18 cellular contexts compared by ENCODE assay signal in the genomic region with DNA sequence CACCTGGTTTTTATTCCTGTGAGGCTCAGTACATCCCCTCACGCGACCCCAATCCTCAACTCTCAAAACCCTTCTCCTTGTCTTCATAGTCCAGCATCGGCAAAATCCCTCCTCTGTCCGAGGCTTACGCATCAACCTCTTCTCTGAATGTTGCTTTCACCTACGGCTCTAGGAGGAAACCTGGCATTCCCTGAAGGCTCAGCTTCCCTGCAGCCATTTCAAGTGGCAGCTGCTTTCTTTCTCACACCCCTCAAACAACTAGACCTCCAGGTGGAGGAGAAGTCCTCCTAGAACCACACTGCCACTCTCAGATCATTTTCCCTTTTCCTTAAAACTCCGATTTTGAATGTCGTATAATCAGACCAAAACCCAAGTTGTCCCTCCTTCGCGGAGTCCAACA.
DNase-seq lines count a peak whose midpoint lies in the region; ATAC-seq and TF ChIP-seq lines count a peak whose summit lies in the region.
"Had no signal": no experiment of that assay in that cellular context is flagged by ENCODE, and none has a peak within 500 bp of the region (broad histone marks: within the 10 kb centered on the region; RNA-seq: fewer than 3 reads in every experiment).

No MANE protein-coding gene starts in this region.

- H3K36me3 Mint-ChIP-seq in activated naive CD4-positive, alpha-beta T cell treated with anti-CD3 and anti-CD28 coated beads, Interleukin-2, amount 50 U/mL, for 24 hours = peaks cover 13% of the 10 kb centered on the region
- peaks cover 2% of the 10 kb centered on the region for H3K36me3 Mint-ChIP-seq in T-cell
- peaks cover 8 to 11% of the 10 kb centered on the region in 2 donors for H3K36me3 Mint-ChIP-seq in stimulated activated naive B cell treated with anti-CD40 and anti-IgM and Interleukin-4, amounts not matched to agents 10 μg/mL and 1 μg/mL and 100 μg/mL, for 72 hours

- H3K4me3 Mint-ChIP-seq in activated naive CD4-positive, alpha-beta T cell treated with anti-CD3 and anti-CD28 coated beads, Interleukin-2, amount 50 U/mL, for 24 hours = peak overlapping the region; percentile 38
- no peak overlapping the region for H3K4me3 Mint-ChIP-seq in T-cell
- H3K4me3 Mint-ChIP-seq in stimulated activated naive B cell treated with anti-CD40 and anti-IgM and Interleukin-4, amounts not matched to agents 10 μg/mL and 1 μg/mL and 100 μg/mL, for 72 hours = peak overlapping the region in 1 of 2 donors; percentile 11

- POLR2A ChIA-PET in T-cell (lab: Charles Lee) = no interaction called here

- no peaks in the 10 kb centered on the region for H3K27me3 Mint-ChIP-seq in activated naive CD4-positive, alpha-beta T cell treated with anti-CD3 and anti-CD28 coated beads, Interleukin-2, amount 50 U/mL, for 24 hours
- H3K27me3 Mint-ChIP-seq in T-cell = no peaks in the 10 kb centered on the region
- no peaks in the 10 kb centered on the region for H3K27me3 Mint-ChIP-seq in stimulated activated naive B cell treated with anti-CD40 and anti-IgM and Interleukin-4, amounts not matched to agents 10 μg/mL and 1 μg/mL and 100 μg/mL, for 72 hours

- peak overlapping the region; percentile 11 for H3K27ac ChIP-seq in caudate nucleus (ENCODE audit: low read depth, low read length)
- H3K27ac ChIP-seq: breast epithelium, lower lobe of right lung, tibial nerve had no signal

- DNase-seq in activated naive CD4-positive, alpha-beta T cell treated with Interleukin-2 at 50 U/mL for 16 hours = no peak
- DNase-seq in T-cell = no peak
- DNase-seq in caudate nucleus (lab: John Stamatoyannopoulos, UW) = no peak
- DNase-seq in stimulated activated naive B cell treated with anti-CD40 and anti-IgM and Interleukin-4, amounts not matched to agents 10 μg/mL and 1 μg/mL and 100 μg/mL, for 72 hours = no peak
- no peak for DNase-seq in medulla oblongata (ENCODE audit: extremely low spot score)
- no peak for DNase-seq in erythroblast (lab: John Stamatoyannopoulos, UW)
- DNase-seq in SW480 (ENCODE audit: low spot score) = no peak
- DNase-seq: activated gamma-delta T cell treated with Interleukin-2 at 50 U/mL for 16 hours, esophagus squamous epithelium, GF-D8, GOT3, lower lobe of right lung, NCI-H2081, NCI-H524 treated with DMSO at 0.1 percent for 48 hours, posterior cingulate gyrus had no signal

- peaks cover 57% of the 10 kb centered on the region for H3K4me1 Mint-ChIP-seq in activated naive CD4-positive, alpha-beta T cell treated with anti-CD3 and anti-CD28 coated beads, Interleukin-2, amount 50 U/mL, for 24 hours
- peaks cover 27 to 39% (median 28%) of the 10 kb centered on the region in 3 donors for H3K4me1 Mint-ChIP-seq in T-cell
- H3K4me1 Mint-ChIP-seq in stimulated activated naive B cell treated with anti-CD40 and anti-IgM and Interleukin-4, amounts not matched to agents 10 μg/mL and 1 μg/mL and 100 μg/mL, for 72 hours = peaks cover 39 to 64% of the 10 kb centered on the region in 2 donors

- peak overlapping the region; percentile 88 for H3K27ac Mint-ChIP-seq in activated naive CD4-positive, alpha-beta T cell treated with anti-CD3 and anti-CD28 coated beads, Interleukin-2, amount 50 U/mL, for 24 hours
- H3K27ac Mint-ChIP-seq in T-cell = peak overlapping the region; percentile 17 to 72
- peak overlapping the region; percentile 22 for H3K27ac Mint-ChIP-seq in stimulated activated naive B cell treated with anti-CD40 and anti-IgM and Interleukin-4, amounts not matched to agents 10 μg/mL and 1 μg/mL and 100 μg/mL, for 72 hours

- CTCF ChIA-PET in T-cell (lab: Charles Lee) = no interaction called here

- peaks cover 6% of the 10 kb centered on the region for H3K9me3 Mint-ChIP-seq in activated naive CD4-positive, alpha-beta T cell treated with anti-CD3 and anti-CD28 coated beads, Interleukin-2, amount 50 U/mL, for 24 hours
- no peaks in the 10 kb centered on the region for H3K9me3 Mint-ChIP-seq in T-cell
- peaks cover 0 to 2% of the 10 kb centered on the region in 2 donors for H3K9me3 Mint-ChIP-seq in stimulated activated naive B cell treated with anti-CD40 and anti-IgM and Interleukin-4, amounts not matched to agents 10 μg/mL and 1 μg/mL and 100 μg/mL, for 72 hours

- no peak for ATAC-seq in T-cell (replicated peaks in 1 of 4)
- no peak for ATAC-seq in stimulated activated naive B cell treated with anti-CD40 and anti-IgM and Interleukin-4, amounts not matched to agents 10 μg/mL and 1 μg/mL and 100 μg/mL, for 72 hours (replicated peaks)
- ATAC-seq: lower lobe of right lung had no signal

- TF ChIP-seq POLR2A in erythroblast (IDR thresholded peaks at IDR 0.05; ENCODE audit: low read length) = no peak

Comparison
In these comparisons a context has a peak if more than half of its experiments do, and no peak if none do; other contexts are left out.
1. H3K27ac Mint-ChIP-seq: peak in every context shown above with its lines; median percentile 88 in activated naive CD4-positive, alpha-beta T cell treated with anti-CD3 and anti-CD28 coated beads, Interleukin-2, amount 50 U/mL, for 24 hours; 44 in T-cell; 22 in stimulated activated naive B cell treated with anti-CD40 and anti-IgM and Interleukin-4, amounts not matched to agents 10 μg/mL and 1 μg/mL and 100 μg/mL, for 72 hours.